9 cellular contexts compared by ENCODE assay signal in the genomic region with DNA sequence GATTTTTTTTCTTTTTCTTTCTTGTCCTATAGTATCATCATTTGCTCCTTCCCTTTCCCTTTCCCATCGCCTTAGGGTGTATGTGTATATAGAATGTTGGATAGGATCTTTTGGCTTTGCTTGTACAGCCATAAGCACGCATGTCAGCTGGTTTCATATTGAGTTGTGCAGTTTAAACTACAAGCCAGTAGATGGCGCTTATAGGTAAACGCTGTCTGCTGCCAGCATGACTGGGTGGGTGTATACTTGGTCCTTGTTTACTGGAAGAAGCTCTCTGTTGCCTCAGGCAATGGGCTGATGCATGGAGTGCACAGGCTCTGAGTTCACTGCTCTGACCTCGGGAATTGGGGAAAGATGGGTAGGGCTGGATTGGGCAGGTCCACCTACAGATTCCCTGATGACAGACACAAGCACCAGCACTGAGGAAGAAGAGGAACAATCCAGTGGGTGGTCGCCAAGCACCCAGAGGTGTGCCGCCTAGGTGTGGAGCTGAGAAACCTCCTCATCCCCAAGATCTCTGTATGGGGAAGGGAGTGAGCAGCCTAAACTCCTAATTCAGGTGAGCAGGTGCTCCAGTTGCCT.
DNase-seq lines count a peak whose midpoint lies in the region; ATAC-seq, FAIRE-seq and TF ChIP-seq lines count a peak whose summit lies in the region.
"Had no signal": no experiment of that assay in that cellular context is flagged by ENCODE, and none has a peak within 500 bp of the region (broad histone marks: within the 10 kb centered on the region; RNA-seq: fewer than 3 reads in every experiment).

No MANE protein-coding gene starts in this region.

- DNase-seq in AG09309 (ENCODE audit: low read depth) (peak; percentile 31), GM18507 (ENCODE audit: extremely low spot score, insufficient read length, low read depth) (no peak), NCI-H1694 treated with DMSO at 0.1 percent for 48 hours (lab: John Stamatoyannopoulos, UW) (peak; percentile 23), cardiac fibroblast (ENCODE audit: low read depth in 2 of 2) (peak; percentile 5 to 43), pancreas (peak in 1 of 6 donors; percentile 11)

- no peaks in the 10 kb centered on the region for H3K4me1 ChIP-seq in pancreas

- no peak overlapping the region for H3K4me3 ChIP-seq in AG09309 (ENCODE audit: control insufficient read depth, low read depth, low read length)
- no peak overlapping the region for H3K4me3 ChIP-seq in cardiac fibroblast (replicated peaks in 1 of 2; ENCODE audit: low read depth in 2 of 2, low read length in 2 of 2)
- no peak overlapping the region for H3K4me3 ChIP-seq in pancreas

- peak; percentile 80 for ATAC-seq in HG02938 (IDR thresholded peaks at IDR 0.05; ENCODE audit: unreplicated experiment)
- peak in 3 of 4 donors; percentile 64 to 82 (median 70) for ATAC-seq in pancreas
- ATAC-seq in HG02588 (IDR thresholded peaks at IDR 0.05; ENCODE audit: unreplicated experiment) = no peak
- no peak for ATAC-seq in GM21381 (IDR thresholded peaks at IDR 0.05; ENCODE audit: unreplicated experiment)

- H3K27ac ChIP-seq in pancreas = no peak overlapping the region

- FAIRE-seq in GM18507 (lab: Jason Lieb, UNC) (peak; percentile 36), pancreas (lab: Jason Lieb, UNC) (no peak)
- FAIRE-seq: endometrium had no signal

- TF ChIP-seq CTCF in AG09309 (IDR thresholded peaks at IDR 0.05; ENCODE audit: control insufficient read depth, insufficient read depth, low read depth, low read length, missing control alignments) (peak; percentile 69), cardiac fibroblast (IDR thresholded peaks at IDR 0.05; ENCODE audit: low read depth, low read length) (peak; percentile 28), pancreas (IDR thresholded peaks at IDR 0.05) (peak in 3 of 4 donors; percentile 11 to 23 (median 12))

- H3K9me3 ChIP-seq in pancreas = no peaks in the 10 kb centered on the region

- no peaks in the 10 kb centered on the region for H3K36me3 ChIP-seq in pancreas

- WGBS in pancreas, 2 donors = 37 to 41% methylated on average over 7 of the region's 7 CpGs

- intact Hi-C loops in pancreas (cut with DNase I) = no loop called here

- H3K27me3 ChIP-seq in pancreas = no peaks in the 10 kb centered on the region

Comparison
In these comparisons a context has a peak if more than half of its experiments do, and no peak if none do; other contexts are left out.
1. CTCF ChIP-seq: peak in every context shown above with its lines; median percentile 69 in AG09309; 28 in cardiac fibroblast; 12 in pancreas.
2. ATAC-seq: peak in HG02938 (single experiment) and pancreas (3 of 4); none in HG02588 (single experiment) and GM21381 (single experiment).